In genomic region chr7:121547341-121548092, GRCh38 we compare ENCODE assay signal across 9 cellular contexts.
DNase-seq lines count a peak whose midpoint lies in the region; ATAC-seq and TF ChIP-seq lines count a peak whose summit lies in the region.
"Had no signal": no experiment of that assay in that cellular context is flagged by ENCODE, and none has a peak within 500 bp of the region (broad histone marks: within the 10 kb centered on the region; RNA-seq: fewer than 3 reads in every experiment).

No MANE protein-coding gene starts in this region.

- ATAC-seq in GM21723 (IDR thresholded peaks at IDR 0.05; ENCODE audit: unreplicated experiment), result peak; percentile 89
- peak; percentile 87 for ATAC-seq in memory B cell (ENCODE audit: low read depth)

- H3K27me3 Mint-ChIP-seq in memory B cell, result no peaks in the 10 kb centered on the region

- no TSS peak for BruUV-seq in OCI-LY7 (replicated peaks; lab: Mats Ljungman, UMichigan)

- DNase-seq in NOMO-1 treated with DMSO at 0.1 percent for 48 hours (lab: John Stamatoyannopoulos, UW; ENCODE audit: unreplicated experiment), result peak; percentile 39
- DNase-seq in NOMO-1 treated with dmso at 0.1 percent for 144 hours (lab: John Stamatoyannopoulos, UW; ENCODE audit: unreplicated experiment), result no peak
- peak; percentile 56 for DNase-seq in KBM-7
- DNase-seq in OCI-LY7 (ENCODE audit: low spot score), result peak; percentile 75
- DNase-seq in dermis microvascular lymphatic vessel endothelial cell (ENCODE audit: low read depth in 2 of 2), result peak; percentile 60 to 77
- peak in 1 of 2 donors; percentile 49 for DNase-seq in memory B cell (ENCODE audit: low spot score in 2 of 2)
- no peak for DNase-seq in stimulated activated CD4-positive, alpha-beta T cell treated with anti-CD3 and anti-CD28 coated beads, Interleukin-2, amount 100 ng/mL, for 24 hours

- H3K9me2 ChIP-seq in OCI-LY7 (ENCODE audit: insufficient read depth, low read length), result no peaks in the 10 kb centered on the region

- in situ Hi-C loops in KBM-7 (cut with MboI; ENCODE audit: low pct_unique_long_range_greater_than_20kb, low sequenced_read_pairs), result loop anchor here (25.0 kb wide), 1 partner anchor 185 kb away; no protein-coding TSS in a partner anchor

- no peaks in the 10 kb centered on the region for H3K9me3 ChIP-seq in OCI-LY7 (ENCODE audit: low read length)

- CTCF ChIA-PET in OCI-LY7 (lab: Charles Lee; ENCODE audit: unreplicated experiment), result no interaction called here

- no peak overlapping the region for H3K4me2 ChIP-seq in OCI-LY7 (ENCODE audit: low read length)
- H3K4me2 ChIP-seq: BLaER1 treated with 17β-estradiol and CSF1 and Interleukin-3, amounts not matched to agents 10 nM and 100 nM had no signal

- intact Hi-C loops in OCI-LY7 (cut with micrococcal nuclease; ENCODE audit: unreplicated experiment), result loop anchor here (1.0 to 5.0 kb wide), 2 partner anchors 181 to 420 kb away; no protein-coding TSS in a partner anchor

- H3K27ac ChIP-seq in OCI-LY7 (ENCODE audit: low read depth, low read length, poor library complexity, severe bottlenecking), result no peak overlapping the region
- H3K27ac ChIP-seq: BLaER1 treated with 17β-estradiol and CSF1 and Interleukin-3, amounts not matched to agents 10 nM and 100 nM had no signal

- no peak overlapping the region for H3K4me3 Mint-ChIP-seq in memory B cell

- no peaks in the 10 kb centered on the region for H3K4me1 ChIP-seq in OCI-LY7 (ENCODE audit: insufficient read depth, low read length, poor library complexity, severe bottlenecking)

- peaks cover 2% of the 10 kb centered on the region for H3K4me1 Mint-ChIP-seq in memory B cell

- no peaks in the 10 kb centered on the region for H3K36me3 Mint-ChIP-seq in memory B cell

- no peaks in the 10 kb centered on the region for H3K36me3 ChIP-seq in OCI-LY7 (ENCODE audit: insufficient read depth, low read length)
- H3K36me3 ChIP-seq: BLaER1 treated with 17β-estradiol and CSF1 and Interleukin-3, amounts not matched to agents 10 nM and 100 nM had no signal

- no peak overlapping the region for H3K4me3 ChIP-seq in OCI-LY7 (ENCODE audit: low read depth, low read length, poor library complexity, severe bottlenecking)
- H3K4me3 ChIP-seq: BLaER1 treated with 17β-estradiol and CSF1 and Interleukin-3, amounts not matched to agents 10 nM and 100 nM had no signal

- POLR2A ChIA-PET in OCI-LY7 (lab: Charles Lee), result interaction anchor here (0.6 to 1.0 kb wide), 3 partner anchors 23 to 190 kb away, joined by 3 to 4 read pairs (median 4); no protein-coding TSS in a partner anchor

- TF ChIP-seq CTCF in OCI-LY7 (conservative IDR thresholded peaks at IDR 0.05; ENCODE audit: low read length), result peak; percentile 91

- no peak overlapping the region for H3K27ac Mint-ChIP-seq in memory B cell

- H3K9me3 Mint-ChIP-seq in memory B cell, result no peaks in the 10 kb centered on the region

- no peaks in the 10 kb centered on the region for H4K20me1 ChIP-seq in OCI-LY7 (ENCODE audit: insufficient read depth, low read length)
- H4K20me1 ChIP-seq: BLaER1 treated with 17β-estradiol and CSF1 and Interleukin-3, amounts not matched to agents 10 nM and 100 nM had no signal

- peak overlapping the region; percentile 40; the same call in 1 of the 2 replicates for H2AFZ ChIP-seq in OCI-LY7 (ENCODE audit: low read length)

- H3K79me2 ChIP-seq in OCI-LY7 (ENCODE audit: insufficient read depth, low read depth, low read length), result no peaks in the 10 kb centered on the region

Comparison
In these comparisons a context has a peak if more than half of its experiments do, and no peak if none do; other contexts are left out.
1. DNase-seq: peak in NOMO-1 treated with DMSO at 0.1 percent for 48 hours (single experiment), KBM-7 (single experiment), OCI-LY7 (single experiment) and dermis microvascular lymphatic vessel endothelial cell (2 of 2); none in NOMO-1 treated with dmso at 0.1 percent for 144 hours (single experiment) and stimulated activated CD4-positive, alpha-beta T cell treated with anti-CD3 and anti-CD28 coated beads, Interleukin-2, amount 100 ng/mL, for 24 hours (0 of 2).